ENCODE assay signal across 8 cellular contexts in genomic region chr19:11345122-11345752, GRCh38.
DNase-seq lines count a peak whose midpoint lies in the region; ATAC-seq and TF ChIP-seq lines count a peak whose summit lies in the region.

No MANE protein-coding gene starts in this region.

- H2AFZ ChIP-seq in parathyroid adenoma: peak overlapping the region; percentile 91

- H3K27me3 Mint-ChIP-seq in effector memory CD8-positive, alpha-beta T cell: no peaks in the 10 kb centered on the region

- H3K36me3 ChIP-seq in DOHH2 (ENCODE audit: control insufficient read depth, low read length) (peaks cover 11% of the 10 kb centered on the region), parathyroid adenoma (ENCODE audit: control insufficient read depth, insufficient read depth, low read length) (no peaks in the 10 kb centered on the region)

- H4K20me1 ChIP-seq in DOHH2 (ENCODE audit: control insufficient read depth, insufficient read depth, low read depth, low read length): no peaks in the 10 kb centered on the region

- peak; percentile 31 for DNase-seq in NCI-H2196 treated with DMSO at 0.1 percent for 48 hours (lab: John Stamatoyannopoulos, UW; ENCODE audit: unreplicated experiment)
- no peak for DNase-seq in effector memory CD8-positive, alpha-beta T cell
- DNase-seq in HK-2 (ENCODE audit: unreplicated experiment): no peak
- DNase-seq in hepatic stellate cell (ENCODE audit: low spot score): no peak
- DNase-seq in HPDE6-E6E7 (ENCODE audit: extremely low spot score): no peak

- no peaks in the 10 kb centered on the region for H3K9me3 Mint-ChIP-seq in effector memory CD8-positive, alpha-beta T cell

- TF ChIP-seq CTCF in DOHH2 (IDR thresholded peaks at IDR 0.05; ENCODE audit: low read depth, low read length, poor library complexity, severe bottlenecking) (no peak), parathyroid adenoma (IDR thresholded peaks at IDR 0.05) (no peak)

- peak overlapping the region; percentile 87 for H3K4me2 ChIP-seq in DOHH2 (ENCODE audit: low read length)
- H3K4me2 ChIP-seq in parathyroid adenoma (ENCODE audit: low read length): peak overlapping the region; percentile 97

- H3K4me3 Mint-ChIP-seq in effector memory CD8-positive, alpha-beta T cell: peak overlapping the region; percentile 96 to 97

- peaks cover 14% of the 10 kb centered on the region for H3K79me2 ChIP-seq in DOHH2 (ENCODE audit: control insufficient read depth, low read length)
- H3K79me2 ChIP-seq in parathyroid adenoma: no peaks in the 10 kb centered on the region

- peaks cover 27% of the 10 kb centered on the region for H3K4me1 ChIP-seq in DOHH2 (ENCODE audit: control insufficient read depth, low read length)
- peaks cover 19% of the 10 kb centered on the region for H3K4me1 ChIP-seq in parathyroid adenoma

- ATAC-seq in effector memory CD8-positive, alpha-beta T cell (replicated peaks): no peak
- no peak for ATAC-seq in HG03354 (IDR thresholded peaks at IDR 0.05; ENCODE audit: poor library complexity, severe bottlenecking, unreplicated experiment)

- peaks cover 25 to 31% of the 10 kb centered on the region in 2 donors for H3K4me1 Mint-ChIP-seq in effector memory CD8-positive, alpha-beta T cell (ENCODE audit: low read depth in 2 of 2)

- no peaks in the 10 kb centered on the region for H3K9me2 ChIP-seq in DOHH2 (replicated peaks; ENCODE audit: control insufficient read depth, low read length)

- H3K9ac ChIP-seq in parathyroid adenoma: no peak overlapping the region

- no peaks in the 10 kb centered on the region for H3K27me3 ChIP-seq in DOHH2 (ENCODE audit: control insufficient read depth, low read length)
- H3K27me3 ChIP-seq in parathyroid adenoma (ENCODE audit: control insufficient read depth, insufficient read depth, low read length): no peaks in the 10 kb centered on the region

- H3F3A ChIP-seq in DOHH2 (ENCODE audit: control insufficient read depth, insufficient read depth): no peaks in the 10 kb centered on the region

- H3K36me3 Mint-ChIP-seq in effector memory CD8-positive, alpha-beta T cell (ENCODE audit: insufficient read depth): peaks cover 11% of the 10 kb centered on the region

- H3K4me3 ChIP-seq in DOHH2 (ENCODE audit: low read length) (peak overlapping the region; percentile 94), parathyroid adenoma (ENCODE audit: low read depth, low read length) (peak overlapping the region; percentile 97)

- no peak overlapping the region for H3K27ac ChIP-seq in DOHH2 (ENCODE audit: low read depth, low read length)
- peak overlapping the region; percentile 59 for H3K27ac ChIP-seq in parathyroid adenoma

- peak overlapping the region; percentile 91 to 97 for H3K27ac Mint-ChIP-seq in effector memory CD8-positive, alpha-beta T cell

- H3K9me3 ChIP-seq in DOHH2 (ENCODE audit: control insufficient read depth, insufficient read depth, low read length): peaks cover 6% of the 10 kb centered on the region; the same call in 1 of the 2 replicates
- H3K9me3 ChIP-seq in parathyroid adenoma (ENCODE audit: control insufficient read depth, low read length): no peaks in the 10 kb centered on the region
